In genomic region chr1:12629521-12629956, GRCh38 we compare ENCODE assay signal across 31 cellular contexts. TPM values are rescaled to one million over a fixed set of nuclear protein-coding genes. Genes with fewer than 3 reads are reported as not detected.
DNase-seq lines count a peak whose midpoint lies in the region; ATAC-seq and TF ChIP-seq lines count a peak whose summit lies in the region.
"Had no signal": no experiment of that assay in that cellular context is flagged by ENCODE, and none has a peak within 500 bp of the region (broad histone marks: within the 10 kb centered on the region; RNA-seq: fewer than 3 reads in every experiment).

No MANE protein-coding gene starts in this region.

- H3K4me1 ChIP-seq in GM23338 (ENCODE audit: insufficient read depth) (peaks cover 25% of the 10 kb centered on the region), right lobe of liver (no peaks in the 10 kb centered on the region)
- H3K4me1 ChIP-seq: BE2C, parathyroid adenoma, suprapubic skin had no signal

- no peaks in the 10 kb centered on the region for H3K9me2 ChIP-seq in GM23338 (ENCODE audit: insufficient read depth)

- H2AFZ ChIP-seq in GM23338 = no peak overlapping the region
- H2AFZ ChIP-seq: parathyroid adenoma had no signal

- DNase-seq in GM23338 (ENCODE audit: low spot score) (peak; percentile 87), NCI-H1092 (lab: John Stamatoyannopoulos, UW) (peak; percentile 73), iPS-NIHi7 (ENCODE audit: extremely low spot score) (peak; percentile 50), NCI-H128 (lab: John Stamatoyannopoulos, UW; ENCODE audit: unreplicated experiment) (no peak), globus pallidus (ENCODE audit: low spot score) (no peak), right lobe of liver (no peak)
- DNase-seq in stimulated activated CD4-positive, alpha-beta T cell treated with anti-CD3 and anti-CD28 coated beads, Interleukin-12 subunit alpha, Interleukin-12 subunit beta, amount 100 ng/mL, for 4 hours = no peak
- DNase-seq: activated CD4-positive, alpha-beta memory T cell treated with anti-CD3 and anti-CD28 coated beads for 36 hours; activated CD4-positive, alpha-beta T cell treated with anti-CD3 and anti-CD28 coated beads for 1 hour; activated CD8-positive, alpha-beta memory T cell treated with anti-CD3 and anti-CD28 coated beads, Interleukin-2, amount 50 U/mL, for 4 hours; activated naive CD4-positive, alpha-beta T cell treated with anti-CD3 and anti-CD28 coated beads for 36 hours; BE2C; central memory CD4-positive, alpha-beta T cell; DMS53; foreskin fibroblast; heart left ventricle; mesenchymal stem cell; NCI-H2171; SIG-M5; small intestine; stimulated activated naive CD4-positive, alpha-beta T cell; upper lobe of left lung had no signal

- H3K27me3 ChIP-seq in GM23338 (ENCODE audit: insufficient read depth) (no peaks in the 10 kb centered on the region), right lobe of liver (no peaks in the 10 kb centered on the region)
- H3K27me3 ChIP-seq: BE2C, esophagus muscularis mucosa, heart left ventricle, suprapubic skin, upper lobe of left lung had no signal

- no peak overlapping the region for H3K4me2 ChIP-seq in GM23338

- 0 out of 2 replicates have a peak, but pooled peaks cover 10% of the 10 kb centered on the region for H3F3A ChIP-seq in GM23338 (replicated peaks; ENCODE audit: low read depth)

- 33% methylated on average over 1 of the region's 1 CpG for WGBS in right lobe of liver (ENCODE audit: insufficient coverage, low coverage, low lambda C conversion rate, missing lambda C conversion rate)

- peaks cover 10% of the 10 kb centered on the region for H3K36me3 Mint-ChIP-seq in GM23338 (ENCODE audit: low read depth)
- H3K36me3 Mint-ChIP-seq: activated CD4-positive, alpha-beta memory T cell treated with anti-CD3 and anti-CD28 coated beads for 36 hours had no signal

- H3K27ac ChIP-seq in GM23338 (ENCODE audit: low read depth) (peak overlapping the region; percentile 96), right lobe of liver (no peak overlapping the region)
- H3K27ac ChIP-seq: esophagus muscularis mucosa, heart left ventricle, parathyroid adenoma, suprapubic skin, upper lobe of left lung had no signal

- H4K20me1 ChIP-seq in GM23338 (replicated peaks; ENCODE audit: insufficient read depth) = no peaks in the 10 kb centered on the region

- intact Hi-C loops in right lobe of liver (cut with DNase I) = no loop called here

- H3K36me3 ChIP-seq in GM23338 (ENCODE audit: insufficient read depth) (no peaks in the 10 kb centered on the region), right lobe of liver (no peaks in the 10 kb centered on the region)
- H3K36me3 ChIP-seq: BE2C, esophagus muscularis mucosa, heart left ventricle, suprapubic skin, upper lobe of left lung had no signal

- no peak overlapping the region for H3K4me3 Mint-ChIP-seq in GM23338
- H3K4me3 Mint-ChIP-seq: activated CD4-positive, alpha-beta memory T cell treated with anti-CD3 and anti-CD28 coated beads for 36 hours; activated naive CD4-positive, alpha-beta T cell treated with anti-CD3 and anti-CD28 coated beads for 36 hours; activated T-helper 1 cell treated with anti-CD3 and anti-CD28 coated beads, Interleukin-12 subunit alpha, Interleukin-12 subunit beta, Interleukin-2, Interleukin-4 antibody, amounts not matched to agents 30 ng/mL and 10 ng/mL and 1 ng/mL, durations not matched to agents 14 hours and 24 hours and 36 hours; neural crest cell had no signal

- ATAC-seq in GM23338 (peak; percentile 96), right lobe of liver (no peak)
- ATAC-seq: left lobe of liver, Panc1 had no signal

- no peak for TF ChIP-seq CTCF in GM23338 (conservative IDR thresholded peaks at IDR 0.05; ENCODE audit: low read depth in 2 of 2)
- no peak for TF ChIP-seq CTCF in right lobe of liver (IDR thresholded peaks at IDR 0.05)

- H3K4me3 ChIP-seq in GM23338 (no peak overlapping the region), right lobe of liver (no peak overlapping the region)
- H3K4me3 ChIP-seq: esophagus muscularis mucosa, heart left ventricle, suprapubic skin, upper lobe of left lung had no signal

- no peaks in the 10 kb centered on the region for H3K9me3 ChIP-seq in right lobe of liver
- H3K9me3 ChIP-seq: BE2C, esophagus muscularis mucosa, heart left ventricle, suprapubic skin, upper lobe of left lung had no signal

- no peaks in the 10 kb centered on the region for H3K79me2 ChIP-seq in GM23338 (replicated peaks; ENCODE audit: insufficient read depth)
- H3K79me2 ChIP-seq: parathyroid adenoma had no signal

- peaks cover 25% of the 10 kb centered on the region for H3K4me1 Mint-ChIP-seq in GM23338

- H3K27ac Mint-ChIP-seq in GM23338 = peak overlapping the region; percentile 81; the same call in 1 of the 2 replicates
- H3K27ac Mint-ChIP-seq: activated CD4-positive, alpha-beta memory T cell treated with anti-CD3 and anti-CD28 coated beads for 36 hours; activated naive CD4-positive, alpha-beta T cell treated with anti-CD3 and anti-CD28 coated beads for 36 hours; activated T-helper 1 cell treated with anti-CD3 and anti-CD28 coated beads, Interleukin-12 subunit alpha, Interleukin-12 subunit beta, Interleukin-2, Interleukin-4 antibody, amounts not matched to agents 30 ng/mL and 10 ng/mL and 1 ng/mL, durations not matched to agents 14 hours and 24 hours and 36 hours had no signal

- peaks cover 10% of the 10 kb centered on the region for H3K27me3 Mint-ChIP-seq in GM23338 (ENCODE audit: insufficient read depth, low read depth, poor library complexity)

- peaks cover 24% of the 10 kb centered on the region for H3K9me3 Mint-ChIP-seq in GM23338
- H3K9me3 Mint-ChIP-seq: activated CD4-positive, alpha-beta memory T cell treated with anti-CD3 and anti-CD28 coated beads for 36 hours; activated naive CD4-positive, alpha-beta T cell treated with anti-CD3 and anti-CD28 coated beads for 36 hours; activated T-helper 1 cell treated with anti-CD3 and anti-CD28 coated beads, Interleukin-12 subunit alpha, Interleukin-12 subunit beta, Interleukin-2, Interleukin-4 antibody, amounts not matched to agents 30 ng/mL and 10 ng/mL and 1 ng/mL, durations not matched to agents 14 hours and 24 hours and 36 hours; neural crest cell had no signal

- TF ChIP-seq POLR2A in right lobe of liver (IDR thresholded peaks at IDR 0.05) = no peak

TF ChIP-seq in GM23338, 12 proteins besides CTCF, POLR2A, EP300 and RAD21 (continues in another document):
- TF ChIP-seq ETS1 (IDR thresholded peaks at IDR 0.05) (no peak), CREB1 (CRISPR knock-in tag; IDR thresholded peaks at IDR 0.05; ENCODE audit: low read depth) (no peak), STAT1 (IDR thresholded peaks at IDR 0.05; ENCODE audit: unreplicated experiment) (no peak)

TF ChIP-seq in PFSK-1, 5 proteins besides CTCF, POLR2A, EP300 and RAD21:
- TF ChIP-seq POLR2AphosphoS5 (IDR thresholded peaks at IDR 0.05; ENCODE audit: low read depth, low read length) = 0 out of 2 replicates have a peak, but pooled peaks have one; percentile 25
- TF ChIP-seq FOXP2 (optimal IDR thresholded peaks at IDR 0.05; ENCODE audit: borderline replicate concordance, extremely low read depth, extremely low read length, insufficient read depth) = no peak
- TF ChIP-seq, protein P1, sequence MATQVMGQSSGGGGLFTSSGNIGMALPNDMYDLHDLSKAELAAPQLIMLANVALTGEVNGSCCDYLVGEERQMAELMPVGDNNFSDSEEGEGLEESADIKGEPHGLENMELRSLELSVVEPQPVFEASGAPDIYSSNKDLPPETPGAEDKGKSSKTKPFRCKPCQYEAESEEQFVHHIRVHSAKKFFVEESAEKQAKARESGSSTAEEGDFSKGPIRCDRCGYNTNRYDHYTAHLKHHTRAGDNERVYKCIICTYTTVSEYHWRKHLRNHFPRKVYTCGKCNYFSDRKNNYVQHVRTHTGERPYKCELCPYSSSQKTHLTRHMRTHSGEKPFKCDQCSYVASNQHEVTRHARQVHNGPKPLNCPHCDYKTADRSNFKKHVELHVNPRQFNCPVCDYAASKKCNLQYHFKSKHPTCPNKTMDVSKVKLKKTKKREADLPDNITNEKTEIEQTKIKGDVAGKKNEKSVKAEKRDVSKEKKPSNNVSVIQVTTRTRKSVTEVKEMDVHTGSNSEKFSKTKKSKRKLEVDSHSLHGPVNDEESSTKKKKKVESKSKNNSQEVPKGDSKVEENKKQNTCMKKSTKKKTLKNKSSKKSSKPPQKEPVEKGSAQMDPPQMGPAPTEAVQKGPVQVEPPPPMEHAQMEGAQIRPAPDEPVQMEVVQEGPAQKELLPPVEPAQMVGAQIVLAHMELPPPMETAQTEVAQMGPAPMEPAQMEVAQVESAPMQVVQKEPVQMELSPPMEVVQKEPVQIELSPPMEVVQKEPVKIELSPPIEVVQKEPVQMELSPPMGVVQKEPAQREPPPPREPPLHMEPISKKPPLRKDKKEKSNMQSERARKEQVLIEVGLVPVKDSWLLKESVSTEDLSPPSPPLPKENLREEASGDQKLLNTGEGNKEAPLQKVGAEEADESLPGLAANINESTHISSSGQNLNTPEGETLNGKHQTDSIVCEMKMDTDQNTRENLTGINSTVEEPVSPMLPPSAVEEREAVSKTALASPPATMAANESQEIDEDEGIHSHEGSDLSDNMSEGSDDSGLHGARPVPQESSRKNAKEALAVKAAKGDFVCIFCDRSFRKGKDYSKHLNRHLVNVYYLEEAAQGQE (IDR thresholded peaks at IDR 0.05; ENCODE audit: insufficient read depth in 1 of 2, low read depth in 2 of 2, low read length in 2 of 2) = no peak
- TF ChIP-seq TAF1 (IDR thresholded peaks at IDR 0.05; ENCODE audit: borderline replicate concordance, insufficient read depth, low read length) = no peak
- TF ChIP-seq SIN3A (IDR thresholded peaks at IDR 0.05; ENCODE audit: borderline replicate concordance, insufficient read depth, low read length) = no peak
TF ChIP-seq in PFSK-1: peak in this region for 1.

RNA-seq across cellular contexts. Expression of gene DHRS3, which starts 11.5 kb away (rescaled TPM):
- total RNA-seq in GM23338 (2014; rRNA removed; shearing (Covaris generic)) = 21.0 and 21.2 TPM in 2 replicates
- 24.8 and 26.0 TPM in 2 replicates for polyA plus RNA-seq in GM23338 (2016; fragmentation: Nextera tagmentation; extraction: Ambion mirVana)
- 49.3 TPM for polyA plus RNA-seq in PFSK-1 (2012; ENCODE audit: insufficient read length, low read depth)
- 100 to 1,000 TPM; 132 to 252 (median 172) TPM for total RNA-seq in right lobe of liver

RNA-seq across cellular contexts. Expression of gene AADACL4, which starts 14.3 kb away (rescaled TPM):
- total RNA-seq in GM23338 (2014; rRNA removed; shearing (Covaris generic)) = not detected in 2 replicates
- polyA plus RNA-seq in GM23338 (2016; fragmentation: Nextera tagmentation; extraction: Ambion mirVana) = not detected in 2 replicates
- polyA plus RNA-seq in PFSK-1 (2012; ENCODE audit: insufficient read length, low read depth) = not detected
- total RNA-seq in right lobe of liver = not detected
- total RNA-seq: activated CD4-positive, alpha-beta memory T cell treated with anti-CD3 and anti-CD28 coated beads for 36 hours; activated naive CD4-positive, alpha-beta T cell treated with anti-CD3 and anti-CD28 coated beads for 36 hours; activated T-helper 1 cell treated with anti-CD3 and anti-CD28 coated beads, Interleukin-12 subunit alpha, Interleukin-12 subunit beta, Interleukin-2, Interleukin-4 antibody, amounts not matched to agents 30 ng/mL and 10 ng/mL and 1 ng/mL, durations not matched to agents 14 hours and 24 hours and 36 hours; esophagus muscularis mucosa; heart left ventricle; left lobe of liver; neural crest cell; suprapubic skin; T-helper 2 cell treated with Interferon-gamma antibody and Interleukin-4, amounts not matched to agents 100 ng/mL and 5 ng/mL, for 36 hours; upper lobe of left lung had no signal
- polyA plus RNA-seq: heart left ventricle, small intestine had no signal

Comparison
In these comparisons a context has a peak if more than half of its experiments do, and no peak if none do; other contexts are left out.
1. DNase-seq: peak in GM23338 (single experiment), NCI-H1092 (single experiment) and iPS-NIHi7 (single experiment); none in stimulated activated CD4-positive, alpha-beta T cell treated with anti-CD3 and anti-CD28 coated beads, Interleukin-12 subunit alpha, Interleukin-12 subunit beta, amount 100 ng/mL, for 4 hours (single experiment), NCI-H128 (single experiment), globus pallidus (single experiment) and right lobe of liver (0 of 3).